ENCODE assay signal across 2 cellular contexts in genomic region chr2:223635080-223635479, GRCh38.
A peak's percentile ranks its signal among the peaks of the same experiment; 100 is the strongest.
TF ChIP-seq lines count a peak whose summit lies in the region.

No MANE protein-coding gene starts in this region.

TF ChIP-seq in SK-N-SH treated with all-trans-retinoic acid at 6 μM for 48 hours, 23 proteins besides CTCF, POLR2A, EP300 and RAD21:
- TF ChIP-seq CSRNP3 (CRISPR knock-in tag; IDR thresholded peaks at IDR 0.05), result no peak
- TF ChIP-seq ISL1 (CRISPR knock-in tag; IDR thresholded peaks at IDR 0.05), result peak; percentile 44
- no peak for TF ChIP-seq ZNF70 (CRISPR knock-in tag; IDR thresholded peaks at IDR 0.05)
- no peak for TF ChIP-seq TOX (CRISPR knock-in tag; IDR thresholded peaks at IDR 0.05; ENCODE audit: borderline replicate concordance)

TF ChIP-seq in SK-N-SH, 30 proteins besides CTCF, POLR2A, EP300 and RAD21 (continued from another document):
- no peak for TF ChIP-seq FOXJ3 (CRISPR knock-in tag; IDR thresholded peaks at IDR 0.05)
- no peak for TF ChIP-seq MEF2A (IDR thresholded peaks at IDR 0.05; ENCODE audit: borderline replicate concordance, low read depth)
- no peak for TF ChIP-seq IRF3 (IDR thresholded peaks at IDR 0.05; ENCODE audit: low read depth, low read length)
- TF ChIP-seq MXI1 (IDR thresholded peaks at IDR 0.05; ENCODE audit: low read depth, low read length), result no peak
- no peak for TF ChIP-seq CHD2 (IDR thresholded peaks at IDR 0.05; ENCODE audit: low read length, partially characterized antibody)
- no peak for TF ChIP-seq USF1 (IDR thresholded peaks at IDR 0.05; ENCODE audit: borderline replicate concordance, low read depth)
- TF ChIP-seq FOXM1 (IDR thresholded peaks at IDR 0.05; ENCODE audit: low read depth), result no peak
- no peak for TF ChIP-seq YY1 (IDR thresholded peaks at IDR 0.05; ENCODE audit: low read depth)
- TF ChIP-seq RFX5 (IDR thresholded peaks at IDR 0.05; ENCODE audit: low read length), result no peak
- no peak for TF ChIP-seq TCF12 (IDR thresholded peaks at IDR 0.05)
- TF ChIP-seq SMC3 (IDR thresholded peaks at IDR 0.05; ENCODE audit: low read depth, low read length), result no peak
TF ChIP-seq in SK-N-SH: peak in this region for 0.
